Comparison of ENCODE assay signal across 10 cellular contexts in genomic region chr9:33187519-33188218, GRCh38. TPM values are rescaled to one million over a fixed set of nuclear protein-coding genes. Genes with fewer than 3 reads are reported as not detected.
A peak's percentile ranks its signal among the peaks of the same experiment; 100 is the strongest.
DNase-seq lines count a peak whose midpoint lies in the region; ATAC-seq and TF ChIP-seq lines count a peak whose summit lies in the region.
"Had no signal": no experiment of that assay in that cellular context is flagged by ENCODE, and none has a peak within 500 bp of the region (broad histone marks: within the 10 kb centered on the region; RNA-seq: fewer than 3 reads in every experiment).

No MANE protein-coding gene starts in this region.

- H3K27me3 ChIP-seq in BJ (ENCODE audit: control insufficient read depth, insufficient read depth, low read length) (no peaks in the 10 kb centered on the region), parathyroid adenoma (ENCODE audit: control insufficient read depth, insufficient read depth, low read length) (no peaks in the 10 kb centered on the region)

- H3K9ac ChIP-seq in parathyroid adenoma = no peak overlapping the region

- DNase-seq in BJ (ENCODE audit: low read depth) (peak; percentile 75), NCI-H446 treated with DMSO at 0.1 percent for 48 hours (lab: John Stamatoyannopoulos, UW) (peak; percentile 94), fibroblast of peridontal ligament (ENCODE audit: extremely low read depth) (peak; percentile 82), GM19238 (ENCODE audit: insufficient read length, low spot score) (no peak), middle frontal gyrus (ENCODE audit: extremely low spot score, low spot score) (no peak)
- DNase-seq: CD8-positive, alpha-beta memory T cell; natural killer cell had no signal

- H3K27ac ChIP-seq in parathyroid adenoma = peak overlapping the region; percentile 71

- POLR2A ChIA-PET in BJ (lab: Charles Lee) = no interaction called here

- H3K4me3 ChIP-seq in BJ (ENCODE audit: low read depth, low read length) = no peak overlapping the region
- H3K4me3 ChIP-seq in parathyroid adenoma (ENCODE audit: low read depth, low read length) = no peak overlapping the region

- no peaks in the 10 kb centered on the region for H3K79me2 ChIP-seq in parathyroid adenoma

- CTCF ChIA-PET in BJ (lab: Yijun Ruan, JAX) = interaction anchor here (0.7 to 2.3 kb wide), 7 partner anchors 10 to 38 kb away, joined by 3 to 9 read pairs (median 3); no protein-coding TSS in a partner anchor

- no peaks in the 10 kb centered on the region for H3K9me3 ChIP-seq in parathyroid adenoma (ENCODE audit: control insufficient read depth, low read length)

- H3K4me2 ChIP-seq in parathyroid adenoma (ENCODE audit: low read length) = no peak overlapping the region

- peaks cover 15% of the 10 kb centered on the region for H3K4me1 ChIP-seq in parathyroid adenoma

- no peak for ATAC-seq in HG03095 (IDR thresholded peaks at IDR 0.05; ENCODE audit: unreplicated experiment)
- no peak for ATAC-seq in GM18858 (IDR thresholded peaks at IDR 0.05; ENCODE audit: unreplicated experiment)
- ATAC-seq: natural killer cell had no signal

- H3K36me3 ChIP-seq in BJ (ENCODE audit: control insufficient read depth, insufficient read depth, low read length) (no peaks in the 10 kb centered on the region), parathyroid adenoma (ENCODE audit: control insufficient read depth, insufficient read depth, low read length) (no peaks in the 10 kb centered on the region)

- H2AFZ ChIP-seq in parathyroid adenoma = peak overlapping the region; percentile 23

- TF ChIP-seq CTCF in BJ (IDR thresholded peaks at IDR 0.05; ENCODE audit: insufficient read depth, low read depth, low read length) (no peak), parathyroid adenoma (IDR thresholded peaks at IDR 0.05) (no peak)

RNA-seq across cellular contexts. Expression of gene B4GALT1, which starts 20.5 kb away (rescaled TPM):
- polyA plus RNA-seq in BJ (2011; rRNA removed) = 82.0 and 85.6 TPM in 2 replicates
- polyA minus RNA-seq in BJ (2011; rRNA and poly(A)+ RNA removed) = 119 and 126 TPM in 2 replicates

RNA-seq across cellular contexts. Expression of gene SPINK4, which starts 52.3 kb away (rescaled TPM):
- not detected in 2 replicates for polyA plus RNA-seq in BJ (2011; rRNA removed)
- not detected in 2 replicates for polyA minus RNA-seq in BJ (2011; rRNA and poly(A)+ RNA removed)
- polyA plus RNA-seq: CD8-positive, alpha-beta memory T cell had no signal

Comparison
In these comparisons a context has a peak if more than half of its experiments do, and no peak if none do; other contexts are left out.
1. DNase-seq: peak in BJ (single experiment), NCI-H446 treated with DMSO at 0.1 percent for 48 hours (single experiment) and fibroblast of peridontal ligament (single experiment); none in GM19238 (single experiment) and middle frontal gyrus (single experiment).